Comparison of ENCODE assay signal across 13 cellular contexts in the genomic region with DNA sequence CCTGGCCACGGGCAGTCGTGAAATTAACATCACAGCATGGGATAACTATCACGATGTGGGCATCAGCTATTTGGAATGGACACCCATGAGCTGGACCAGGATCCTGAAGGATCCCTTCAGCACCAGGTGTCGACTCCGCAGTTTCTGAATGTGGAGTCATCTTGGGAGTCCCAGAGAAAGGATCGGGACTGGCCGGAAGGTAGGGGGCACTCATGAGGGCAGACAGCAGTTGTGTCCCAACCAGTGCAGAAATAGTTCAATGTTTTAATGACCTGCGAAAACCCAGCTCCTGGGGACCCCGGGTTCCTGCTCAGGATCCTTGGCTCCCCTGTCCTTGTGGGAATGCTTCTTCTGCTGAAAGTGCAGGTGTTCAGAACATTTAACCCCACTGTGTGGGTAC.
DNase-seq lines count a peak whose midpoint lies in the region; ATAC-seq and TF ChIP-seq lines count a peak whose summit lies in the region.
"Had no signal": no experiment of that assay in that cellular context is flagged by ENCODE, and none has a peak within 500 bp of the region (broad histone marks: within the 10 kb centered on the region; RNA-seq: fewer than 3 reads in every experiment).

No MANE protein-coding gene starts in this region.

- POLR2A ChIA-PET in naive thymus-derived CD8-positive, alpha-beta T cell (lab: Charles Lee), result no interaction called here

- H2AK5ac ChIP-seq in H9 (ENCODE audit: insufficient read length, low read length), result no peak overlapping the region

- H3K9me3 Mint-ChIP-seq in H9, result no peaks in the 10 kb centered on the region
- H3K9me3 Mint-ChIP-seq in endodermal cell, result no peaks in the 10 kb centered on the region
- no peaks in the 10 kb centered on the region for H3K9me3 Mint-ChIP-seq in naive thymus-derived CD8-positive, alpha-beta T cell
- H3K9me3 Mint-ChIP-seq: CD4-positive, alpha-beta T cell had no signal

- H2AFZ ChIP-seq in H9 (ENCODE audit: low read length), result no peak overlapping the region

- no peak overlapping the region for H3K4me3 ChIP-seq in BLaER1 treated with 17β-estradiol and CSF1 and Interleukin-3, amounts not matched to agents 10 nM and 100 nM
- H3K4me3 ChIP-seq in endodermal cell (ENCODE audit: low read length), result no peak overlapping the region

- no peak overlapping the region for H3K23ac ChIP-seq in H9 (ENCODE audit: insufficient read length, low read depth, low read length)

- no peak for ATAC-seq in naive thymus-derived CD8-positive, alpha-beta T cell

- H3K36me3 Mint-ChIP-seq in H9 (ENCODE audit: insufficient read depth in 1 of 3, low read depth in 3 of 3) (no peaks in the 10 kb centered on the region), endodermal cell (ENCODE audit: low read depth) (no peaks in the 10 kb centered on the region)
- H3K36me3 Mint-ChIP-seq in naive thymus-derived CD8-positive, alpha-beta T cell, result no peaks in the 10 kb centered on the region

- no peak overlapping the region for H2BK12ac ChIP-seq in H9 (ENCODE audit: insufficient read length, low read depth, low read length)

- no peak overlapping the region for H4K91ac ChIP-seq in H9 (ENCODE audit: insufficient read length, low read depth, low read length)

- H3K27ac Mint-ChIP-seq in H9, result no peak overlapping the region; a peak in 1 of 7 replicates
- no peak overlapping the region for H3K27ac Mint-ChIP-seq in endodermal cell
- no peak overlapping the region for H3K27ac Mint-ChIP-seq in naive thymus-derived CD8-positive, alpha-beta T cell
- H3K27ac Mint-ChIP-seq: B cell; CD4-positive, alpha-beta T cell had no signal

- no peak overlapping the region for H3K18ac ChIP-seq in H9 (ENCODE audit: insufficient read length, low read depth, low read length)

- no peaks in the 10 kb centered on the region for H3K23me2 ChIP-seq in H9 (ENCODE audit: insufficient read length, low read depth, low read length, poor library complexity, severe bottlenecking)

- peaks cover 11 to 69% (median 52%) of the 10 kb centered on the region in 10 experiments; a peak in 19 of 20 replicates for H3K4me1 ChIP-seq in BLaER1 treated with 17β-estradiol and CSF1 and Interleukin-3, amounts not matched to agents 10 nM and 100 nM
- H3K4me1 ChIP-seq in H9 (ENCODE audit: insufficient read depth, low read length), result no peaks in the 10 kb centered on the region
- H3K4me1 ChIP-seq in endodermal cell (ENCODE audit: control insufficient read depth, insufficient read depth, low read length), result no peaks in the 10 kb centered on the region

- no CpG with 5 or more reads among the region's 9 CpGs for WGBS in H9 (ENCODE audit: extremely low coverage, insufficient read length, low lambda C conversion rate)
- 90 to 94% methylated on average over 7 to 9 of the region's 9 CpGs for WGBS in endodermal cell (ENCODE audit: insufficient coverage in 1 of 2, insufficient read length in 1 of 2), 2 experiments

- no peak overlapping the region for H4K5ac ChIP-seq in H9 (ENCODE audit: insufficient read length, low read depth, low read length)

- H3K9ac ChIP-seq in BLaER1 treated with 17β-estradiol and CSF1 and Interleukin-3, amounts not matched to agents 10 nM and 100 nM, result no peak overlapping the region
- H3K9ac ChIP-seq in H9 (ENCODE audit: extremely low read depth, insufficient read length, low read length) (no peak overlapping the region), endodermal cell (ENCODE audit: extremely low read depth, low read length, poor library complexity, severe bottlenecking) (no peak overlapping the region)

- H3K27me3 Mint-ChIP-seq in H9 (ENCODE audit: low read depth) (peaks cover 2% of the 10 kb centered on the region; the same call in 1 of the 2 replicates), endodermal cell (ENCODE audit: insufficient read depth) (no peaks in the 10 kb centered on the region)
- H3K27me3 Mint-ChIP-seq in naive thymus-derived CD8-positive, alpha-beta T cell, result peaks cover 0 to 10% (median 4%) of the 10 kb centered on the region in 5 donors
- H3K27me3 Mint-ChIP-seq: CD4-positive, alpha-beta T cell had no signal

- no peak overlapping the region for H3K14ac ChIP-seq in H9 (ENCODE audit: insufficient read depth, low read length)

- no peak overlapping the region for H4K8ac ChIP-seq in H9 (replicated peaks; ENCODE audit: insufficient read length, low read depth, low read length)

- H3K36me3 ChIP-seq in BLaER1 treated with 17β-estradiol and CSF1 and Interleukin-3, amounts not matched to agents 10 nM and 100 nM, result no peaks in the 10 kb centered on the region
- no peaks in the 10 kb centered on the region for H3K36me3 ChIP-seq in endodermal cell (ENCODE audit: control insufficient read depth, insufficient read depth, low read length)

- no peak overlapping the region for H3K56ac ChIP-seq in H9 (ENCODE audit: insufficient read length, low read depth, low read length)

- no peaks in the 10 kb centered on the region for H3K79me2 ChIP-seq in H9 (ENCODE audit: insufficient read depth, low read length)

- H3K27me3 ChIP-seq in BLaER1 treated with 17β-estradiol and CSF1 and Interleukin-3, amounts not matched to agents 10 nM and 100 nM, result no peaks in the 10 kb centered on the region
- H3K27me3 ChIP-seq in H9 (ENCODE audit: insufficient read depth, low read length) (no peaks in the 10 kb centered on the region), endodermal cell (ENCODE audit: control insufficient read depth, insufficient read depth, low read length, poor library complexity, severe bottlenecking) (no peaks in the 10 kb centered on the region)

- no peak overlapping the region for H3T11ph ChIP-seq in H9 (ENCODE audit: low read length)

- H3K27ac ChIP-seq in BLaER1 treated with 17β-estradiol and CSF1 and Interleukin-3, amounts not matched to agents 10 nM and 100 nM, result no peak overlapping the region
- no peak overlapping the region for H3K27ac ChIP-seq in H9 (ENCODE audit: insufficient read length, low read depth, low read length)
- no peak overlapping the region for H3K27ac ChIP-seq in endodermal cell (ENCODE audit: low read depth, low read length)
- H3K27ac ChIP-seq: C4-2B had no signal

- peak overlapping the region in 8 of 11 experiments; percentile 8 to 73 (median 62); a peak in 15 of 22 replicates for H3K4me2 ChIP-seq in BLaER1 treated with 17β-estradiol and CSF1 and Interleukin-3, amounts not matched to agents 10 nM and 100 nM
- no peak overlapping the region for H3K4me2 ChIP-seq in H9 (ENCODE audit: insufficient read depth, insufficient read length, low read length)

- H2BK5ac ChIP-seq in H9 (ENCODE audit: insufficient read length, low read length), result no peak overlapping the region

- H3K4me1 Mint-ChIP-seq in H9 (peaks cover 3 to 6% of the 10 kb centered on the region in 2 experiments; a peak in 3 of 4 replicates), endodermal cell (no peaks in the 10 kb centered on the region)
- no peaks in the 10 kb centered on the region for H3K4me1 Mint-ChIP-seq in naive thymus-derived CD8-positive, alpha-beta T cell
- H3K4me1 Mint-ChIP-seq: B cell had no signal

- H3K9me3 ChIP-seq in BLaER1 treated with 17β-estradiol and CSF1 and Interleukin-3, amounts not matched to agents 10 nM and 100 nM (replicated peaks in 1 of 11), result peaks cover 0 to 5% (median under 1%) of the 10 kb centered on the region in 11 experiments; a peak in 7 of 22 replicates
- H3K9me3 ChIP-seq in H9 (ENCODE audit: control insufficient read depth, low read depth, low read length), result no peaks in the 10 kb centered on the region
- H3K9me3 ChIP-seq in endodermal cell (ENCODE audit: control insufficient read depth, low read length), result no peaks in the 10 kb centered on the region

- TF ChIP-seq CTCF in H9 (conservative IDR thresholded peaks at IDR 0.05) (no peak; the same call in 2 of the 3 replicates), endodermal cell (conservative IDR thresholded peaks at IDR 0.05) (peak; percentile 47)

- no peak overlapping the region for H2BK15ac ChIP-seq in H9 (ENCODE audit: low read depth, low read length)

- H2BK120ac ChIP-seq in H9 (ENCODE audit: low read depth, low read length, poor library complexity, severe bottlenecking), result no peak overlapping the region

- H3K4me3 Mint-ChIP-seq in H9 (no peak overlapping the region), endodermal cell (no peak overlapping the region)
- no peak overlapping the region for H3K4me3 Mint-ChIP-seq in naive thymus-derived CD8-positive, alpha-beta T cell
- H3K4me3 Mint-ChIP-seq: B cell; CD4-positive, alpha-beta T cell had no signal

- peak; percentile 34 for DNase-seq in H9
- DNase-seq in endodermal cell, result no peak
- DNase-seq in iPS-NIHi7 (ENCODE audit: extremely low spot score), result peak; percentile 37
- DNase-seq in COLO668 (lab: John Stamatoyannopoulos, UW; ENCODE audit: unreplicated experiment), result no peak
- no peak for DNase-seq in naive thymus-derived CD8-positive, alpha-beta T cell
- no peak for DNase-seq in mesenteric fat pad (ENCODE audit: low spot score)
- DNase-seq: Calu3; CD4-positive, alpha-beta T cell; GF-D8; KG1 had no signal

- no peaks in the 10 kb centered on the region for H3K79me1 ChIP-seq in H9 (ENCODE audit: insufficient read depth, low read depth, low read length, poor library complexity, severe bottlenecking)

- no peaks in the 10 kb centered on the region for H4K20me1 ChIP-seq in BLaER1 treated with 17β-estradiol and CSF1 and Interleukin-3, amounts not matched to agents 10 nM and 100 nM
- no peaks in the 10 kb centered on the region for H4K20me1 ChIP-seq in H9 (ENCODE audit: control insufficient read depth, insufficient read depth, insufficient read length)

- no peak overlapping the region for H2BK20ac ChIP-seq in H9 (ENCODE audit: low read depth, low read length, poor library complexity, severe bottlenecking)

- H3K4ac ChIP-seq in H9 (ENCODE audit: low read depth, low read length), result no peak overlapping the region

Comparison
In these comparisons a context has a peak if more than half of its experiments do, and no peak if none do; other contexts are left out.
1. DNase-seq: peak in H9 (single experiment) and iPS-NIHi7 (single experiment); none in endodermal cell (single experiment), COLO668 (single experiment), naive thymus-derived CD8-positive, alpha-beta T cell (0 of 10) and mesenteric fat pad (single experiment).